6 cellular contexts compared by ENCODE assay signal in genomic region chr10:12896251-12896650, GRCh38.
"Had no signal": no experiment of that assay in that cellular context is flagged by ENCODE, and none has a peak within 500 bp of the region (broad histone marks: within the 10 kb centered on the region; RNA-seq: fewer than 3 reads in every experiment).

No MANE protein-coding gene starts in this region.

- H3K4me3 Mint-ChIP-seq: IgD-negative memory B cell had no signal

- ATAC-seq: HepG2, K562 had no signal

- H3K4me3 ChIP-seq: K562 had no signal

- H3K27ac ChIP-seq: HL-60 had no signal

- H3K4me1 Mint-ChIP-seq: IgD-negative memory B cell had no signal

- DNase-seq: IMR-90, KBM-7 had no signal

- H3K27ac Mint-ChIP-seq: IgD-negative memory B cell had no signal

- H3K36me3 Mint-ChIP-seq: IgD-negative memory B cell had no signal
